Comparison of ENCODE assay signal across 1 cellular context in the genomic region with DNA sequence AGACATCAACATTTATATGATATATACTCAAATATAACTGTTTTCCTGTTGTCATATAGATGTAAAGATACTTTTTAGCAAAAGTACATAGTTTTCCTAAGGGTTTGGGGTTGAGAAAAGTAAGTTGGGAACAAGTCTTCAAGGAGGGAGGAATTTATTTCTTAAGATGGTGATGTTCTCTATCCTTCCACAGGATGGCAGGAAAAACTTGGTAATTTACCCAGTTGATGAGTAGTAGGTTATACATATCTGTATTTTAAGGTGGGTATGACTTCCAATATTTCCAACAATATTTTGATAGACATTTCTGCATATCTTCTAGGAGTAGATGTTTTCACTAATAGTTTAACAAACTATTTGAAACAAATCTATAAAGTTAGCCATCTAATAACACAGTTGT.
TF ChIP-seq lines count a peak whose summit lies in the region.

No MANE protein-coding gene starts in this region.

TF ChIP-seq in GM23338, 12 proteins besides CTCF, POLR2A, EP300 and RAD21 (continued from another document):
- TF ChIP-seq, protein P1, sequence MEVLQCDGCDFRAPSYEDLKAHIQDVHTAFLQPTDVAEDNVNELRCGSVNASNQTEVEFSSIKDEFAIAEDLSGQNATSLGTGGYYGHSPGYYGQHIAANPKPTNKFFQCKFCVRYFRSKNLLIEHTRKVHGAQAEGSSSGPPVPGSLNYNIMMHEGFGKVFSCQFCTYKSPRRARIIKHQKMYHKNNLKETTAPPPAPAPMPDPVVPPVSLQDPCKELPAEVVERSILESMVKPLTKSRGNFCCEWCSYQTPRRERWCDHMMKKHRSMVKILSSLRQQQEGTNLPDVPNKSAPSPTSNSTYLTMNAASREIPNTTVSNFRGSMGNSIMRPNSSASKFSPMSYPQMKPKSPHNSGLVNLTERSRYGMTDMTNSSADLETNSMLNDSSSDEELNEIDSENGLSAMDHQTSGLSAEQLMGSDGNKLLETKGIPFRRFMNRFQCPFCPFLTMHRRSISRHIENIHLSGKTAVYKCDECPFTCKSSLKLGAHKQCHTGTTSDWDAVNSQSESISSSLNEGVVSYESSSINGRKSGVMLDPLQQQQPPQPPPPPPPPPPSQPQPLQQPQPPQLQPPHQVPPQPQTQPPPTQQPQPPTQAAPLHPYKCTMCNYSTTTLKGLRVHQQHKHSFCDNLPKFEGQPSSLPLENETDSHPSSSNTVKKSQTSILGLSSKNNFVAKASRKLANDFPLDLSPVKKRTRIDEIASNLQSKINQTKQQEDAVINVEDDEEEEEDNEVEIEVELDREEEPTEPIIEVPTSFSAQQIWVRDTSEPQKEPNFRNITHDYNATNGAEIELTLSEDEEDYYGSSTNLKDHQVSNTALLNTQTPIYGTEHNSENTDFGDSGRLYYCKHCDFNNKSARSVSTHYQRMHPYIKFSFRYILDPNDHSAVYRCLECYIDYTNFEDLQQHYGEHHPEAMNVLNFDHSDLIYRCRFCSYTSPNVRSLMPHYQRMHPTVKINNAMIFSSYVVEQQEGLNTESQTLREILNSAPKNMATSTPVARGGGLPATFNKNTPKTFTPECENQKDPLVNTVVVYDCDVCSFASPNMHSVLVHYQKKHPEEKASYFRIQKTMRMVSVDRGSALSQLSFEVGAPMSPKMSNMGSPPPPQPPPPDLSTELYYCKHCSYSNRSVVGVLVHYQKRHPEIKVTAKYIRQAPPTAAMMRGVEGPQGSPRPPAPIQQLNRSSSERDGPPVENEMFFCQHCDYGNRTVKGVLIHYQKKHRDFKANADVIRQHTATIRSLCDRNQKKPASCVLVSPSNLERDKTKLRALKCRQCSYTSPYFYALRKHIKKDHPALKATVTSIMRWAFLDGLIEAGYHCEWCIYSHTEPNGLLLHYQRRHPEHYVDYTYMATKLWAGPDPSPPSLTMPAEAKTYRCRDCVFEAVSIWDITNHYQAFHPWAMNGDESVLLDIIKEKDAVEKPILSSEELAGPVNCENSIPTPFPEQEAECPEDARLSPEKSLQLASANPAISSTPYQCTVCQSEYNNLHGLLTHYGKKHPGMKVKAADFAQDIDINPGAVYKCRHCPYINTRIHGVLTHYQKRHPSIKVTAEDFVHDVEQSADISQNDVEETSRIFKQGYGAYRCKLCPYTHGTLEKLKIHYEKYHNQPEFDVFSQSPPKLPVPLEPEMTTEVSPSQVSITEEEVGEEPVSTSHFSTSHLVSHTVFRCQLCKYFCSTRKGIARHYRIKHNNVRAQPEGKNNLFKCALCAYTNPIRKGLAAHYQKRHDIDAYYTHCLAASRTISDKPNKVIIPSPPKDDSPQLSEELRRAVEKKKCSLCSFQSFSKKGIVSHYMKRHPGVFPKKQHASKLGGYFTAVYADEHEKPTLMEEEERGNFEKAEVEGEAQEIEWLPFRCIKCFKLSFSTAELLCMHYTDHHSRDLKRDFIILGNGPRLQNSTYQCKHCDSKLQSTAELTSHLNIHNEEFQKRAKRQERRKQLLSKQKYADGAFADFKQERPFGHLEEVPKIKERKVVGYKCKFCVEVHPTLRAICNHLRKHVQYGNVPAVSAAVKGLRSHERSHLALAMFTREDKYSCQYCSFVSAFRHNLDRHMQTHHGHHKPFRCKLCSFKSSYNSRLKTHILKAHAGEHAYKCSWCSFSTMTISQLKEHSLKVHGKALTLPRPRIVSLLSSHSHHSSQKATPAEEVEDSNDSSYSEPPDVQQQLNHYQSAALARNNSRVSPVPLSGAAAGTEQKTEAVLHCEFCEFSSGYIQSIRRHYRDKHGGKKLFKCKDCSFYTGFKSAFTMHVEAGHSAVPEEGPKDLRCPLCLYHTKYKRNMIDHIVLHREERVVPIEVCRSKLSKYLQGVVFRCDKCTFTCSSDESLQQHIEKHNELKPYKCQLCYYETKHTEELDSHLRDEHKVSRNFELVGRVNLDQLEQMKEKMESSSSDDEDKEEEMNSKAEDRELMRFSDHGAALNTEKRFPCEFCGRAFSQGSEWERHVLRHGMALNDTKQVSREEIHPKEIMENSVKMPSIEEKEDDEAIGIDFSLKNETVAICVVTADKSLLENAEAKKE (CRISPR knock-in tag; IDR thresholded peaks at IDR 0.05): no peak
- TF ChIP-seq EZH2phosphoT487 (IDR thresholded peaks at IDR 0.05; ENCODE audit: unreplicated experiment): no peak
TF ChIP-seq in GM23338: peak in this region for 0.
